ENCODE assay signal across 18 cellular contexts in the genomic region with DNA sequence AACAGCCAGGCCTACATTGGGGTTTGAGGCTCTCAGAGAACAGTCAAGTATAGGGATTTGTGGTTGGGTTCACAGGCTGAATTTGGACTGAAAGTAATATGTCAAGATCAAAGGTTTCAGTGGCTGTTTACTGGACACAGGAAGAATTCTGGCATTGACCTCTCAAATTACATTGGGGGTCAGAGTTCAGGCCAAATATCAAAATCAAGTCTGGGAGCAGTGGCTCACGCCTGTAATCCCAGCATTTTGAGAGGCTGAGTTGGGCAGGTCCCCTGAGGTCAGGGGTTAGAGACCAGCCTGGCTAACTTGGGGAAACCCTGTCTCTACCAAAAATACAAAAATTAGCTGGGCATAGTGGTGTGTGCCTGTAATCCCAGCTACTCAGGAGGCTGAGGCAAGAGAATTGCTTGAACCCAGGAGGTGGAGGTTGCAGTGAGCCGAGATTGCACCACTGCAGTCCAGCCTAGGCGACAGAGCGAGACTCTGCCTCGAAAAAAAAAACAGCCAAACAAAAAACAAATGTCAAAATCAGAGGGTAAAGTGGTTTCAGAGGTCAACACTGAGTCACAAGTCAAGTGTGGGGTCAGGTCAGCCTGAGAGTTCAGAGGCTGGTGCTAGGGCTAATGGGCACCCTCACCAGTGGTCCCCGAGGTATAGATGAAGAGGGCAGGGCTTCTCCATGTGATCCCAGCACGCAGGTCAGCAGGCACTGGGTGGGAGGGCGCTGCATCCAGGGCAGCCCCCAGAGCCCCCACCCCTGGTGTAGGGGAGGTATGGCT. TPM values are rescaled to one million over a fixed set of nuclear protein-coding genes. Genes with fewer than 3 reads are reported as not detected.
DNase-seq lines count a peak whose midpoint lies in the region; TF ChIP-seq lines count a peak whose summit lies in the region.
"Had no signal": no experiment of that assay in that cellular context is flagged by ENCODE, and none has a peak within 500 bp of the region (broad histone marks: within the 10 kb centered on the region; RNA-seq: fewer than 3 reads in every experiment).

No MANE protein-coding gene starts in this region.

- peaks cover 0 to 5% of the 10 kb centered on the region in 2 donors for H3K4me1 ChIP-seq in breast epithelium
- H3K4me1 ChIP-seq in liver (ENCODE audit: control insufficient read depth in 4 of 4, insufficient read depth in 4 of 4, low read length in 3 of 4), result peaks cover 21 to 79% (median 61%) of the 10 kb centered on the region in 4 donors
- H3K4me1 ChIP-seq in suprapubic skin, result peaks cover 19% of the 10 kb centered on the region

- peak overlapping the region; percentile 67 to 73 for H3K9ac ChIP-seq in liver (ENCODE audit: low read depth in 1 of 2, low read length in 2 of 2)

- POLR2A ChIA-PET in MCF 10A (lab: Yijun Ruan, JAX), result interaction anchor here (1.0 kb wide), 1 partner anchor 10 kb away, joined by 4 read pairs; a partner anchor contains a TSS

- no peak overlapping the region for H3K4me3 Mint-ChIP-seq in MCF 10A (ENCODE audit: unreplicated experiment)
- no peak overlapping the region for H3K4me3 Mint-ChIP-seq in activated T-helper 2 cell treated with anti-CD3 and anti-CD28 coated beads, Interferon-gamma antibody, Interleukin-2, Interleukin-4, amounts not matched to agents 10 μg/mL and 5 μg/mL and 100 μg/mL, durations not matched to agents 14 hours and 24 hours and 36 hours (ENCODE audit: low read depth)

- no peak overlapping the region for H3K4me3 ChIP-seq in breast epithelium
- H3K4me3 ChIP-seq in liver (ENCODE audit: low read depth in 1 of 3, low read length in 3 of 3), result peak overlapping the region; percentile 68 to 82 (median 75)
- no peak overlapping the region for H3K4me3 ChIP-seq in dorsolateral prefrontal cortex
- no peak overlapping the region for H3K4me3 ChIP-seq in suprapubic skin
- H3K4me3 ChIP-seq: A549, HAP-1 had no signal

- peaks cover 15% of the 10 kb centered on the region for H3K36me3 Mint-ChIP-seq in MCF 10A (ENCODE audit: insufficient read depth, unreplicated experiment)
- H3K36me3 Mint-ChIP-seq in activated T-helper 2 cell treated with anti-CD3 and anti-CD28 coated beads, Interferon-gamma antibody, Interleukin-2, Interleukin-4, amounts not matched to agents 10 μg/mL and 5 μg/mL and 100 μg/mL, durations not matched to agents 14 hours and 24 hours and 36 hours (ENCODE audit: low read depth), result peaks cover 20% of the 10 kb centered on the region

- H3K9me3 Mint-ChIP-seq in MCF 10A (ENCODE audit: unreplicated experiment), result peaks cover 8% of the 10 kb centered on the region
- peaks cover 8% of the 10 kb centered on the region for H3K9me3 Mint-ChIP-seq in activated T-helper 2 cell treated with anti-CD3 and anti-CD28 coated beads, Interferon-gamma antibody, Interleukin-2, Interleukin-4, amounts not matched to agents 10 μg/mL and 5 μg/mL and 100 μg/mL, durations not matched to agents 14 hours and 24 hours and 36 hours

- BruUV-seq in MCF 10A (replicated peaks; lab: Mats Ljungman, UMichigan), result no TSS peak

- H3K9me3 ChIP-seq in breast epithelium (no peaks in the 10 kb centered on the region), liver (ENCODE audit: control insufficient read depth in 4 of 4, low read length in 3 of 4) (no peaks in the 10 kb centered on the region), suprapubic skin (no peaks in the 10 kb centered on the region)
- H3K9me3 ChIP-seq: A549, HAP-1 had no signal

- intact Hi-C loops in MCF 10A (cut with micrococcal nuclease) (no loop called here), breast epithelium (cut with DNase I; ENCODE audit: low total_unique reads) (no loop called here), dorsolateral prefrontal cortex (cut with DNase I) (no loop called here)
- intact Hi-C loops in activated T-helper 2 cell treated with anti-CD3 and anti-CD28 coated beads, Interferon-gamma antibody, Interleukin-2, Interleukin-4, amounts not matched to agents 10 μg/mL and 5 μg/mL and 100 μg/mL, durations not matched to agents 14 hours and 24 hours and 36 hours (cut with micrococcal nuclease), result no loop called here

- H3K36me3 ChIP-seq in breast epithelium (no peaks in the 10 kb centered on the region), liver (ENCODE audit: control insufficient read depth in 4 of 4, insufficient read depth in 3 of 4, low read depth in 1 of 4, low read length in 3 of 4) (peaks cover 0 to 3% (median 0%) of the 10 kb centered on the region in 4 donors), suprapubic skin (no peaks in the 10 kb centered on the region)

- TF ChIP-seq POLR2A in breast epithelium (IDR thresholded peaks at IDR 0.05) (no peak), suprapubic skin (IDR thresholded peaks at IDR 0.05) (no peak)

- TF ChIP-seq RAD21 in liver (IDR thresholded peaks at IDR 0.05), result no peak

- no peak for TF ChIP-seq EP300 in suprapubic skin (IDR thresholded peaks at IDR 0.05)

- DNase-seq in MCF 10A (ENCODE audit: unreplicated experiment), result no peak
- DNase-seq in breast epithelium (ENCODE audit: low spot score in 2 of 2), result no peak
- no peak for DNase-seq in dorsolateral prefrontal cortex
- no peak for DNase-seq in suprapubic skin (ENCODE audit: low spot score in 2 of 2)
- no peak for DNase-seq in activated T-helper 2 cell treated with anti-CD3 and anti-CD28 coated beads, Interferon-gamma antibody, Interleukin-2, Interleukin-4, amounts not matched to agents 10 μg/mL and 5 μg/mL and 100 μg/mL, durations not matched to agents 14 hours and 24 hours and 36 hours (ENCODE audit: low spot score)
- DNase-seq: DMS 273 treated with DMSO at 0.1 percent for 48 hours; GDM1; MV-4-11; NCI-H1417; NCI-H187 treated with DMSO at 0.1 percent for 48 hours; NCI-H345; NCI-H526 treated with DMSO at 0.1 percent for 48 hours; NK-92 treated with Interleukin-12 subunit alpha and Interleukin-12 subunit beta, amount 100 ng/mL, for 24 hours; SHP77 had no signal

- H3K27me3 Mint-ChIP-seq in MCF 10A (ENCODE audit: insufficient read depth, unreplicated experiment), result no peaks in the 10 kb centered on the region
- H3K27me3 Mint-ChIP-seq in activated T-helper 2 cell treated with anti-CD3 and anti-CD28 coated beads, Interferon-gamma antibody, Interleukin-2, Interleukin-4, amounts not matched to agents 10 μg/mL and 5 μg/mL and 100 μg/mL, durations not matched to agents 14 hours and 24 hours and 36 hours (ENCODE audit: low read depth), result no peaks in the 10 kb centered on the region

- H3K27ac ChIP-seq in breast epithelium (no peak overlapping the region), liver (ENCODE audit: low read depth in 1 of 2, low read length in 2 of 2) (peak overlapping the region; percentile 80 to 86), dorsolateral prefrontal cortex (no peak overlapping the region), suprapubic skin (no peak overlapping the region)
- H3K27ac ChIP-seq: A549, C4-2B had no signal

- H3K4me1 Mint-ChIP-seq in MCF 10A (ENCODE audit: insufficient read depth, unreplicated experiment), result peaks cover under 1% of the 10 kb centered on the region
- peaks cover 10% of the 10 kb centered on the region for H3K4me1 Mint-ChIP-seq in activated T-helper 2 cell treated with anti-CD3 and anti-CD28 coated beads, Interferon-gamma antibody, Interleukin-2, Interleukin-4, amounts not matched to agents 10 μg/mL and 5 μg/mL and 100 μg/mL, durations not matched to agents 14 hours and 24 hours and 36 hours (ENCODE audit: low read depth)

- CTCF ChIA-PET in MCF 10A (lab: Yijun Ruan, JAX), result interaction anchor here (1.5 kb wide), 1 partner anchor 8 kb away, joined by 3 read pairs; no protein-coding TSS in a partner anchor

- no peak for TF ChIP-seq CTCF in MCF 10A (IDR thresholded peaks at IDR 0.05; ENCODE audit: unreplicated experiment)
- TF ChIP-seq CTCF in breast epithelium (IDR thresholded peaks at IDR 0.05), result no peak
- no peak for TF ChIP-seq CTCF in liver (IDR thresholded peaks at IDR 0.05; ENCODE audit: low read depth, low read length, missing input control)
- no peak for TF ChIP-seq CTCF in dorsolateral prefrontal cortex (IDR thresholded peaks at IDR 0.05 in 54 of 56, conservative IDR thresholded peaks at IDR 0.05 in 2 of 56; ENCODE audit: low read depth in 1 of 56, partially characterized antibody in 56 of 56)
- TF ChIP-seq CTCF in suprapubic skin (IDR thresholded peaks at IDR 0.05), result no peak

- 30% methylated on average over 8 of the region's 8 CpGs for WGBS in liver
- 73% methylated on average over 8 of the region's 8 CpGs for WGBS in suprapubic skin

- peak overlapping the region; percentile 40 for H3K27ac Mint-ChIP-seq in MCF 10A (ENCODE audit: low read depth, unreplicated experiment)
- no peak overlapping the region for H3K27ac Mint-ChIP-seq in activated T-helper 2 cell treated with anti-CD3 and anti-CD28 coated beads, Interferon-gamma antibody, Interleukin-2, Interleukin-4, amounts not matched to agents 10 μg/mL and 5 μg/mL and 100 μg/mL, durations not matched to agents 14 hours and 24 hours and 36 hours

- H3K27me3 ChIP-seq in breast epithelium (no peaks in the 10 kb centered on the region), liver (ENCODE audit: control insufficient read depth in 4 of 4, insufficient read depth in 4 of 4, low read length in 3 of 4) (no peaks in the 10 kb centered on the region), dorsolateral prefrontal cortex (no peaks in the 10 kb centered on the region), suprapubic skin (no peaks in the 10 kb centered on the region)

RNA-seq across cellular contexts. Expression of a gene that starts 1.5 kb away (rescaled TPM):
- total RNA-seq in MCF 10A (2022) (14.7 and 22.5 TPM in 2 replicates), breast epithelium (10 to 100 TPM in 2 of 3 donors, 1 to 10 TPM in 1; 4.7 to 18.0 (median 10.7) TPM), liver (100 to 1,000 TPM in 1 of 2 donors, 10 to 100 TPM in 1; 31.9 to 395 TPM), dorsolateral prefrontal cortex (10 to 100 TPM; 15.7 to 40.2 (median 22.1) TPM), suprapubic skin (10 to 100 TPM in 2 of 4 donors, 1 to 10 TPM in 2; 2.1 to 19.1 (median 10.7) TPM)
- polyA plus RNA-seq in liver, result 100 to 1,000 TPM; 316 to 326 TPM
- 23.0 and 23.5 TPM in 2 replicates for total RNA-seq in activated T-helper 2 cell treated with anti-CD3 and anti-CD28 coated beads, Interferon-gamma antibody, Interleukin-2, Interleukin-4, amounts not matched to agents 10 μg/mL and 5 μg/mL and 100 μg/mL, durations not matched to agents 14 hours and 24 hours and 36 hours

RNA-seq across cellular contexts. Expression of a gene that starts 9.3 kb away (rescaled TPM):
- 12.8 and 15.0 TPM in 2 replicates for total RNA-seq in MCF 10A (2022)
- 1 to 10 TPM; 8.2 to 9.2 (median 8.6) TPM for total RNA-seq in breast epithelium
- 1 to 10 TPM; 2.1 to 3.2 TPM for total RNA-seq in liver
- 1 to 10 TPM; 2.2 to 4.0 TPM for polyA plus RNA-seq in liver
- total RNA-seq in dorsolateral prefrontal cortex, result 10 to 100 TPM; 13.0 to 30.6 (median 19.7) TPM
- total RNA-seq in suprapubic skin, result 10 to 100 TPM in 3 of 4 donors, 1 to 10 TPM in 1; 6.7 to 20.7 (median 15.8) TPM
- 16.6 and 17.7 TPM in 2 replicates for total RNA-seq in activated T-helper 2 cell treated with anti-CD3 and anti-CD28 coated beads, Interferon-gamma antibody, Interleukin-2, Interleukin-4, amounts not matched to agents 10 μg/mL and 5 μg/mL and 100 μg/mL, durations not matched to agents 14 hours and 24 hours and 36 hours

RNA-seq across cellular contexts. Expression of a gene that starts 33.6 kb away (rescaled TPM):
- total RNA-seq in MCF 10A (2022) (236 and 290 TPM in 2 replicates), breast epithelium (100 to 1,000 TPM; 110 to 190 (median 173) TPM), liver (100 to 1,000 TPM in 1 of 2 donors, 10 to 100 TPM in 1; 80.5 to 157 TPM), dorsolateral prefrontal cortex (100 to 1,000 TPM; 130 to 228 (median 176) TPM), suprapubic skin (100 to 1,000 TPM; 334 to 395 (median 360) TPM)
- polyA plus RNA-seq in liver, result 10 to 100 TPM; 47.1 to 88.0 TPM
- total RNA-seq in activated T-helper 2 cell treated with anti-CD3 and anti-CD28 coated beads, Interferon-gamma antibody, Interleukin-2, Interleukin-4, amounts not matched to agents 10 μg/mL and 5 μg/mL and 100 μg/mL, durations not matched to agents 14 hours and 24 hours and 36 hours, result 658 and 662 TPM in 2 replicates

RNA-seq across cellular contexts. Expression of a gene that starts 34.1 kb away (rescaled TPM):
- total RNA-seq in MCF 10A (2022) (8.3 and 10.3 TPM in 2 replicates), breast epithelium (10 to 100 TPM; 10.2 to 23.4 (median 20.0) TPM), liver (1 to 10 TPM; 2.8 to 4.6 TPM), dorsolateral prefrontal cortex (10 to 100 TPM in 117 of 120 experiments, 1 to 10 TPM in 3; 9.0 to 21.1 (median 14.3) TPM), suprapubic skin (10 to 100 TPM; 19.8 to 38.8 (median 24.0) TPM)
- polyA plus RNA-seq in liver, result 1 to 10 TPM; 3.3 to 4.8 TPM
- total RNA-seq in activated T-helper 2 cell treated with anti-CD3 and anti-CD28 coated beads, Interferon-gamma antibody, Interleukin-2, Interleukin-4, amounts not matched to agents 10 μg/mL and 5 μg/mL and 100 μg/mL, durations not matched to agents 14 hours and 24 hours and 36 hours, result 6.6 and 6.9 TPM in 2 replicates

RNA-seq across cellular contexts. Expression of a gene that starts 43.4 kb away (rescaled TPM):
- 6.5 and 7.9 TPM in 2 replicates for total RNA-seq in MCF 10A (2022)
- total RNA-seq in breast epithelium, result 10 to 100 TPM in 2 of 3 donors, 1 to 10 TPM in 1; 9.0 to 30.9 (median 24.3) TPM
- 1 to 10 TPM; 8.4 TPM for total RNA-seq in liver
- polyA plus RNA-seq in liver, result 1 to 10 TPM; 2.3 to 2.6 TPM
- 10 to 100 TPM; 14.9 to 30.1 (median 21.4) TPM for total RNA-seq in dorsolateral prefrontal cortex
- total RNA-seq in suprapubic skin, result 10 to 100 TPM; 20.3 to 41.5 (median 25.6) TPM
- 11.6 and 12.3 TPM in 2 replicates for total RNA-seq in activated T-helper 2 cell treated with anti-CD3 and anti-CD28 coated beads, Interferon-gamma antibody, Interleukin-2, Interleukin-4, amounts not matched to agents 10 μg/mL and 5 μg/mL and 100 μg/mL, durations not matched to agents 14 hours and 24 hours and 36 hours

Comparison
In these comparisons a context has a peak if more than half of its experiments do, and no peak if none do; other contexts are left out.
1. H3K27ac ChIP-seq: peak in liver (2 of 2); none in breast epithelium (0 of 2), dorsolateral prefrontal cortex (0 of 59) and suprapubic skin (single experiment).
2. H3K4me3 ChIP-seq: peak in liver (3 of 3); none in breast epithelium (0 of 3), dorsolateral prefrontal cortex (0 of 59) and suprapubic skin (single experiment).